Comparison of ENCODE assay signal across 8 cellular contexts in genomic region chr2:10028988-10029874, GRCh38. TPM values are rescaled to one million over a fixed set of nuclear protein-coding genes. Genes with fewer than 3 reads are reported as not detected.
DNase-seq lines count a peak whose midpoint lies in the region; ATAC-seq and TF ChIP-seq lines count a peak whose summit lies in the region.

No MANE protein-coding gene starts in this region.

- TF ChIP-seq RAD21 in IMR-90 (IDR thresholded peaks at IDR 0.05; ENCODE audit: low read length): no peak

- no peak overlapping the region for H3K4me2 ChIP-seq in IMR-90 (ENCODE audit: low read depth, low read length)

- BruUV-seq in IMR-90 (replicated peaks; lab: Mats Ljungman, UMichigan): no TSS peak

- H2AFZ ChIP-seq in IMR-90 (replicated peaks; ENCODE audit: low read length, poor library complexity): peak overlapping the region; percentile 28

- H3K79me1 ChIP-seq in IMR-90 (ENCODE audit: low read depth in 1 of 2, low read length in 2 of 2): no peaks in the 10 kb centered on the region

- no peaks in the 10 kb centered on the region; the same call in 1 of the 2 replicates for H3K4me1 ChIP-seq in IMR-90 (ENCODE audit: control insufficient read depth, insufficient read depth, low read length)
- H3K4me1 ChIP-seq in heart right ventricle: peaks cover 14 to 44% (median 34%) of the 10 kb centered on the region in 9 donors

- in situ Hi-C loops in IMR-90 (cut with MboI; ENCODE audit: low sequenced_read_pairs) (no loop called here), ACHN (cut with HindIII; ENCODE audit: low pct_ligation_motif_present, low pct_unique_long_range_greater_than_20kb, low sequenced_read_pairs) (loop anchor here (25.0 kb wide), 1 partner anchor 217 kb away; no protein-coding TSS in a partner anchor)

- no peak overlapping the region for H3K18ac ChIP-seq in IMR-90 (ENCODE audit: low read depth, low read length)

- no peak overlapping the region for H3K23ac ChIP-seq in IMR-90 (ENCODE audit: low read depth, low read length)

- POLR2A ChIA-PET in IMR-90 (lab: Charles Lee; ENCODE audit: unreplicated experiment): no interaction called here

- no peak for TF ChIP-seq POLR2A in IMR-90 (IDR thresholded peaks at IDR 0.05; ENCODE audit: low read depth, low read length)

- 100% methylated on average over 2 of the region's 26 CpGs; no CpG with 5 or more reads in 1 of the 2 experiments for WGBS in IMR-90 (ENCODE audit: extremely low coverage in 2 of 2, insufficient read length in 1 of 2), 2 experiments
- 43 to 47% methylated on average over 26 of the region's 26 CpGs for WGBS in heart right ventricle, 2 donors

- H3K56ac ChIP-seq in IMR-90 (ENCODE audit: extremely low read depth, insufficient read depth, low read length): no peak overlapping the region

- H3K36me3 ChIP-seq in IMR-90 (ENCODE audit: control insufficient read depth, insufficient read depth, low read length) (no peaks in the 10 kb centered on the region), heart right ventricle (no peaks in the 10 kb centered on the region)

- no peak for DNase-seq in IMR-90
- DNase-seq in activated T-cell treated with anti-CD3 and anti-CD28 coated beads for 24 hours (ENCODE audit: low read depth): peak; percentile 15
- DNase-seq in heart right ventricle: peak; percentile 73 to 84
- no peak for DNase-seq in NCI-H2029 (lab: John Stamatoyannopoulos, UW)
- DNase-seq in foreskin fibroblast: no peak
- DNase-seq in ACHN: no peak

- no peak overlapping the region for H2BK20ac ChIP-seq in IMR-90 (ENCODE audit: low read depth, low read length)

- no peak overlapping the region for H4K91ac ChIP-seq in IMR-90 (ENCODE audit: insufficient read depth, low read depth, low read length)

- TF ChIP-seq CTCF in IMR-90 (conservative IDR thresholded peaks at IDR 0.05; ENCODE audit: low read depth, low read length) (no peak), heart right ventricle (IDR thresholded peaks at IDR 0.05) (peak in 3 of 9 donors; percentile 21 to 30 (median 29)), foreskin fibroblast (IDR thresholded peaks at IDR 0.05; ENCODE audit: low read depth, low read length) (no peak)

- H3K9me3 ChIP-seq in IMR-90 (ENCODE audit: control insufficient read depth, insufficient read depth, low read length): peaks cover 2% of the 10 kb centered on the region; the same call in 1 of the 2 replicates
- no peaks in the 10 kb centered on the region for H3K9me3 ChIP-seq in heart right ventricle

- no peak overlapping the region for H3K14ac ChIP-seq in IMR-90 (replicated peaks; ENCODE audit: low read depth, low read length)

- H2BK120ac ChIP-seq in IMR-90 (ENCODE audit: low read depth, low read length): no peak overlapping the region

- H3K27ac ChIP-seq in IMR-90 (ENCODE audit: insufficient read depth, low read length): no peak overlapping the region
- H3K27ac ChIP-seq in heart right ventricle: peak overlapping the region; percentile 65 to 91 (median 83)
- H3K27ac ChIP-seq in skin epidermis: peak overlapping the region in 20 of 21 experiments; percentile 4 to 85 (median 72)

- peak overlapping the region; percentile 52 for H2AK9ac ChIP-seq in IMR-90 (replicated peaks; ENCODE audit: low read depth, low read length, poor library complexity)

- ATAC-seq in GM19438 (IDR thresholded peaks at IDR 0.05; ENCODE audit: low read depth, unreplicated experiment) (peak; percentile 79), IMR-90 (ENCODE audit: low read depth) (no peak), heart right ventricle (peak; percentile 81 to 92 (median 88))

- dilution Hi-C loops in IMR-90 (cut with HindIII; ENCODE audit: low sequenced_read_pairs, unreplicated experiment): no loop called here

- H3K9me1 ChIP-seq in IMR-90 (ENCODE audit: insufficient read depth, low read length): no peaks in the 10 kb centered on the region; the same call in 1 of the 2 replicates

- no peak overlapping the region for H4K8ac ChIP-seq in IMR-90 (ENCODE audit: low read depth in 2 of 2, low read length in 2 of 2)

- H3K4me3 ChIP-seq in IMR-90 (ENCODE audit: insufficient read depth, low read depth, low read length) (no peak overlapping the region), heart right ventricle (peak overlapping the region in 6 of 10 donors; percentile 10 to 45 (median 24)), skin epidermis (peak overlapping the region in 2 of 7 experiments; percentile 10 to 20), foreskin fibroblast (ENCODE audit: low read depth in 1 of 2, low read length in 2 of 2) (no peak overlapping the region)

- no peaks in the 10 kb centered on the region for H4K20me1 ChIP-seq in IMR-90 (ENCODE audit: insufficient read depth, low read length)

- CTCF ChIA-PET in IMR-90 (lab: Yijun Ruan, JAX): no interaction called here

- H4K5ac ChIP-seq in IMR-90 (ENCODE audit: low read depth, low read length): no peak overlapping the region

- no peaks in the 10 kb centered on the region for H3K27me3 ChIP-seq in IMR-90 (ENCODE audit: control insufficient read depth, insufficient read depth, low read length)
- no peaks in the 10 kb centered on the region for H3K27me3 ChIP-seq in heart right ventricle

- H2BK15ac ChIP-seq in IMR-90 (ENCODE audit: low read depth, low read length): no peak overlapping the region

- no peak overlapping the region; the same call in 1 of the 2 replicates for H3K4ac ChIP-seq in IMR-90 (ENCODE audit: low read depth, low read length)

- intact Hi-C loops in IMR-90 (cut with micrococcal nuclease) (no loop called here), heart right ventricle (cut with DNase I) (loop anchor here in 1 of 10 donors (5.0 kb wide), 1 partner anchor 42 kb away; no protein-coding TSS in a partner anchor)

- H2BK5ac ChIP-seq in IMR-90 (ENCODE audit: low read depth, low read length, poor library complexity, severe bottlenecking): no peak overlapping the region

- H3K9ac ChIP-seq in IMR-90 (ENCODE audit: low read depth, low read length): no peak overlapping the region

- H2AK5ac ChIP-seq in IMR-90 (ENCODE audit: low read depth, low read length): no peak overlapping the region; the same call in 1 of the 2 replicates

TF ChIP-seq in IMR-90, 13 proteins besides CTCF, POLR2A, EP300 and RAD21:
- TF ChIP-seq BHLHE40 (IDR thresholded peaks at IDR 0.05; ENCODE audit: low read depth, low read length): no peak
- TF ChIP-seq, protein P1, sequence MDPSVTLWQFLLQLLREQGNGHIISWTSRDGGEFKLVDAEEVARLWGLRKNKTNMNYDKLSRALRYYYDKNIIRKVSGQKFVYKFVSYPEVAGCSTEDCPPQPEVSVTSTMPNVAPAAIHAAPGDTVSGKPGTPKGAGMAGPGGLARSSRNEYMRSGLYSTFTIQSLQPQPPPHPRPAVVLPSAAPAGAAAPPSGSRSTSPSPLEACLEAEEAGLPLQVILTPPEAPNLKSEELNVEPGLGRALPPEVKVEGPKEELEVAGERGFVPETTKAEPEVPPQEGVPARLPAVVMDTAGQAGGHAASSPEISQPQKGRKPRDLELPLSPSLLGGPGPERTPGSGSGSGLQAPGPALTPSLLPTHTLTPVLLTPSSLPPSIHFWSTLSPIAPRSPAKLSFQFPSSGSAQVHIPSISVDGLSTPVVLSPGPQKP (IDR thresholded peaks at IDR 0.05; ENCODE audit: borderline replicate concordance, low read depth, low read length): no peak
- no peak for TF ChIP-seq MAZ (IDR thresholded peaks at IDR 0.05; ENCODE audit: borderline replicate concordance, low read depth, low read length)
- no peak for TF ChIP-seq RCOR1 (IDR thresholded peaks at IDR 0.05; ENCODE audit: insufficient replicate concordance, low read length)
- TF ChIP-seq NFE2L2 (IDR thresholded peaks at IDR 0.05; ENCODE audit: low read depth, low read length): no peak
- no peak for TF ChIP-seq MXI1 (IDR thresholded peaks at IDR 0.05; ENCODE audit: borderline replicate concordance, low read depth, low read length)
- TF ChIP-seq MAFK (IDR thresholded peaks at IDR 0.05; ENCODE audit: low read depth, low read length): no peak
- no peak for TF ChIP-seq CEBPB (IDR thresholded peaks at IDR 0.05; ENCODE audit: low read depth, low read length)
- no peak for TF ChIP-seq RFX5 (IDR thresholded peaks at IDR 0.05; ENCODE audit: low read depth, low read length)
- TF ChIP-seq USF2 (IDR thresholded peaks at IDR 0.05; ENCODE audit: low read depth, low read length): no peak

RNA-seq across cellular contexts. Expression of gene KLF11, which starts 14.1 kb away (rescaled TPM):
- total RNA-seq in IMR-90 (2012; rRNA removed) (2.0 and 2.2 TPM in 2 replicates), heart right ventricle (10 to 100 TPM; 13.3 to 33.7 (median 20.0) TPM)
- polyA plus RNA-seq in IMR-90 (2012; rRNA removed) (2.4 and 2.5 TPM in 2 replicates), heart right ventricle (1 to 10 TPM; 6.1 to 7.2 TPM)
- 2.4 TPM in 2 replicates for polyA plus RNA-seq in IMR-90 (2012; cell fraction: cytosol; rRNA removed)
- polyA plus RNA-seq in IMR-90 (2012; cell fraction: nucleus; rRNA removed; ENCODE audit: low replicate concordance): 2.3 and 3.4 TPM in 2 replicates

RNA-seq across cellular contexts. Expression of gene CYS1, which starts 51.0 kb away (rescaled TPM):
- total RNA-seq in IMR-90 (2012; rRNA removed): under 0.01 and 0.28 TPM in 2 replicates
- polyA plus RNA-seq in IMR-90 (2012; rRNA removed): 0.12 and 0.17 TPM in 2 replicates
- polyA plus RNA-seq in IMR-90 (2012; cell fraction: cytosol; rRNA removed): 0.17 and 0.27 TPM in 2 replicates
- 0.06 and 0.14 TPM in 2 replicates for polyA plus RNA-seq in IMR-90 (2012; cell fraction: nucleus; rRNA removed; ENCODE audit: low replicate concordance)
- 1 to 10 TPM in 9 of 10 donors, under 1 TPM in 1; 0.77 to 7.2 (median 4.2) TPM for total RNA-seq in heart right ventricle
- polyA plus RNA-seq in heart right ventricle: 1 to 10 TPM in 1 of 2 donors, under 1 TPM in 1; 0.38 to 1.2 TPM

Comparison
In these comparisons a context has a peak if more than half of its experiments do, and no peak if none do; other contexts are left out.
1. DNase-seq: peak in activated T-cell treated with anti-CD3 and anti-CD28 coated beads for 24 hours (single experiment) and heart right ventricle (2 of 2); none in IMR-90 (single experiment), NCI-H2029 (single experiment), foreskin fibroblast (0 of 2) and ACHN (single experiment).
2. H3K4me3 ChIP-seq: peak in heart right ventricle (6 of 10); none in IMR-90 (single experiment) and foreskin fibroblast (0 of 2).